In the genomic region with DNA sequence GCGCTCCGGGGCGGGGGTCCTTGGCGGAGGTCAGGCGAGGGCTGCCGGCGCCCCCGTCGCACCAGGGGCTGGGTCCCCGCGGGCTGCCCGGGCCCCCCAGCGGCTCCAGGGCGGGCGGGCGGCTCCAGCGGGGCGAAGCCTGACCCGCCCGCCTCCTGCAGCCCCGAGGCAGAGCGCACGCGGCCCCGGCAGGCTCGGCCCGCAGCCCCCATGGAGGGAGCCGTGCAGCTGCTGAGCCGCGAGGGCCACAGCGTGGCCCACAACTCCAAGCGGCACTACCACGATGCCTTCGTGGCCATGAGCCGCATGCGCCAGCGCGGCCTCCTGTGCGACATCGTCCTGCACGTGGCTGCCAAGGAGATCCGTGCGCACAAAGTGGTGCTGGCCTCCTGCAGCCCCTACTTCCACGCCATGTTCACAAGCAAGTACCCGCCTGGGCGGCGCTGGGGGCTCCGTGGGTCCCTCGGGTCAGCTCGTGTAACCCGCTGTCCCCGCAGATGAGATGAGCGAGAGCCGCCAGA, we compare ENCODE assay signal across 8 cellular contexts. TPM values are rescaled to one million over a fixed set of nuclear protein-coding genes. Genes with fewer than 3 reads are reported as not detected.
DNase-seq lines count a peak whose midpoint lies in the region; ATAC-seq and TF ChIP-seq lines count a peak whose summit lies in the region.

No MANE protein-coding gene starts in this region.

- H3K36me3 ChIP-seq in ES-I3 (ENCODE audit: insufficient read depth, low read length) (no peaks in the 10 kb centered on the region; the same call in 1 of the 2 replicates), PC-3 (ENCODE audit: low read depth, low read length) (peaks cover 5% of the 10 kb centered on the region), esophagus muscularis mucosa (peaks cover 8 to 40% (median 31%) of the 10 kb centered on the region in 4 donors), psoas muscle (ENCODE audit: insufficient read depth in 1 of 2, low read depth in 1 of 2) (peaks cover 0 to 19% of the 10 kb centered on the region in 2 donors)

- intact Hi-C loops in PC-3 (cut with micrococcal nuclease) (no loop called here), esophagus muscularis mucosa (cut with DNase I) (no loop called here), psoas muscle (cut with DNase I) (no loop called here)

- peak overlapping the region; percentile 70 for H3K4me3 ChIP-seq in PC-3 (ENCODE audit: low read length)
- peak overlapping the region; percentile 61 to 100 (median 97) for H3K4me3 ChIP-seq in esophagus muscularis mucosa
- H3K4me3 ChIP-seq in psoas muscle = peak overlapping the region; percentile 86

- peaks cover 29% of the 10 kb centered on the region for H3K79me2 ChIP-seq in PC-3 (ENCODE audit: low read length)

- no peaks in the 10 kb centered on the region for H3K9me2 ChIP-seq in PC-3 (replicated peaks; ENCODE audit: low read length)

- H2AFZ ChIP-seq in PC-3 (ENCODE audit: low read length) = no peak overlapping the region

- no peak for TF ChIP-seq EP300 in esophagus muscularis mucosa (IDR thresholded peaks at IDR 0.05)

- H4K20me1 ChIP-seq in PC-3 (ENCODE audit: low read length) = peaks cover 5% of the 10 kb centered on the region; the same call in 1 of the 2 replicates

- H3F3A ChIP-seq in PC-3 (ENCODE audit: low read length, unreplicated experiment) = no peaks in the 10 kb centered on the region

- peak overlapping the region; percentile 62; the same call in 1 of the 2 replicates for H3K9ac ChIP-seq in ES-I3 (ENCODE audit: low read depth, low read length)
- peak overlapping the region; percentile 48; the same call in 1 of the 2 replicates for H3K9ac ChIP-seq in PC-3 (ENCODE audit: low read length)

- no peak for TF ChIP-seq POLR2A in esophagus muscularis mucosa (IDR thresholded peaks at IDR 0.05; ENCODE audit: low read depth)

- 100% methylated on average over 4 of the region's 54 CpGs for WGBS in esophagus muscularis mucosa
- 27 to 45% (median 36%) methylated on average over 29 to 54 of the region's 54 CpGs for WGBS in psoas muscle, 3 donors

- H3K27ac ChIP-seq in PC-3 (ENCODE audit: low read length) (no peak overlapping the region), esophagus muscularis mucosa (replicated peaks in 1 of 4) (peak overlapping the region in 3 of 4 donors; percentile 15 to 60 (median 33)), psoas muscle (no peak overlapping the region)

- H3K27me3 ChIP-seq in PC-3 (ENCODE audit: low read length) (no peaks in the 10 kb centered on the region), esophagus muscularis mucosa (no peaks in the 10 kb centered on the region), psoas muscle (ENCODE audit: insufficient read depth in 3 of 3, low read length in 2 of 3) (peaks cover 0 to 4% (median 0%) of the 10 kb centered on the region in 3 donors)

- TF ChIP-seq CTCF in PC-3 (conservative IDR thresholded peaks at IDR 0.05; ENCODE audit: low read depth, low read length) (no peak), esophagus muscularis mucosa (IDR thresholded peaks at IDR 0.05) (no peak), psoas muscle (IDR thresholded peaks at IDR 0.05) (no peak)

- H3K4me1 ChIP-seq in ES-I3 (ENCODE audit: insufficient read depth, low read length) (no peaks in the 10 kb centered on the region; the same call in 1 of the 2 replicates), PC-3 (ENCODE audit: insufficient read depth, low read length) (peaks cover 22% of the 10 kb centered on the region), esophagus muscularis mucosa (peaks cover 33 to 62% (median 50%) of the 10 kb centered on the region in 4 donors), psoas muscle (peaks cover 21% of the 10 kb centered on the region)

- CTCF ChIA-PET in PC-3 (lab: Charles Lee) = no interaction called here

- peak overlapping the region; percentile 83 for H3K4me2 ChIP-seq in PC-3 (ENCODE audit: low read length)

- H3K9me3 ChIP-seq in ES-I3 (ENCODE audit: control insufficient read depth, insufficient read depth, low read length) = no peaks in the 10 kb centered on the region
- H3K9me3 ChIP-seq in PC-3 (ENCODE audit: low read length) = no peaks in the 10 kb centered on the region
- no peaks in the 10 kb centered on the region for H3K9me3 ChIP-seq in esophagus muscularis mucosa
- no peaks in the 10 kb centered on the region for H3K9me3 ChIP-seq in psoas muscle

- DNase-seq in PC-3 (no peak), esophagus muscularis mucosa (ENCODE audit: extremely low spot score) (no peak), psoas muscle (no peak), kidney glomerular epithelial cell (lab: John Stamatoyannopoulos, UW) (no peak), NCI-H1048 (lab: John Stamatoyannopoulos, UW) (no peak)
- no peak for DNase-seq in stimulated activated CD8-positive, alpha-beta memory T cell treated with anti-CD3 and anti-CD28 coated beads, Interleukin-4, amount 100 ng/mL, for 48 hours

- no peak for ATAC-seq in PC-3
- no peak for ATAC-seq in psoas muscle
- no peak for ATAC-seq in GM21360 (IDR thresholded peaks at IDR 0.05; ENCODE audit: unreplicated experiment)

- POLR2A ChIA-PET in PC-3 (lab: Charles Lee; ENCODE audit: unreplicated experiment) = no interaction called here

- BruUV-seq in PC-3 (replicated peaks; lab: Mats Ljungman, UMichigan) = no TSS peak

RNA-seq across cellular contexts. Expression of a gene that starts 0.8 kb away (rescaled TPM):
- total RNA-seq in PC-3 (2014; rRNA removed) (29.8 and 32.1 TPM in 2 replicates), esophagus muscularis mucosa (10 to 100 TPM in 1 of 4 donors, 1 to 10 TPM in 3; 3.7 to 10.8 (median 6.2) TPM), psoas muscle (1 to 10 TPM; 2.1 to 3.8 (median 3.0) TPM)
- 1 to 10 TPM; 3.4 to 5.5 (median 4.1) TPM for polyA plus RNA-seq in psoas muscle

RNA-seq across cellular contexts. Expression of a gene that starts 2.1 kb away (rescaled TPM):
- total RNA-seq in PC-3 (2014; rRNA removed) (262 and 340 TPM in 2 replicates), esophagus muscularis mucosa (10 to 100 TPM; 35.3 to 54.1 (median 47.5) TPM), psoas muscle (10 to 100 TPM; 61.4 to 87.0 (median 82.7) TPM)
- polyA plus RNA-seq in psoas muscle = 100 to 1,000 TPM in 1 of 3 donors, 10 to 100 TPM in 2; 78.1 to 106 (median 92.7) TPM

RNA-seq across cellular contexts. Expression of a gene that starts 5.1 kb away (rescaled TPM):
- total RNA-seq in PC-3 (2014; rRNA removed) (14.0 and 18.3 TPM in 2 replicates), esophagus muscularis mucosa (under 1 TPM in 3 of 4 donors, not detected in 1; 0.17 to 0.50 (median 0.19) TPM), psoas muscle (not detected)
- polyA plus RNA-seq in psoas muscle = under 1 TPM in 1 of 3 donors, not detected in 2; 0.03 TPM

RNA-seq across cellular contexts. Expression of a gene that starts 20.7 kb away (rescaled TPM):
- total RNA-seq in PC-3 (2014; rRNA removed) (0.47 and 1.1 TPM in 2 replicates), esophagus muscularis mucosa (under 1 TPM; 0.11 to 0.50 (median 0.30) TPM), psoas muscle (100 to 1,000 TPM in 2 of 4 donors, 10 to 100 TPM in 2; 13.9 to 249 (median 109) TPM)
- polyA plus RNA-seq in psoas muscle = 100 to 1,000 TPM in 1 of 3 donors, 10 to 100 TPM in 2; 38.1 to 239 (median 58.5) TPM

RNA-seq across cellular contexts. Expression of a gene that starts 37.5 kb away (rescaled TPM):
- total RNA-seq in PC-3 (2014; rRNA removed) (2.7 and 5.8 TPM in 2 replicates), esophagus muscularis mucosa (10 to 100 TPM in 2 of 4 donors, 1 to 10 TPM in 2; 6.2 to 28.8 (median 13.9) TPM), psoas muscle (1 to 10 TPM in 2 of 4 donors, under 1 TPM in 1, not detected in 1; 0.37 to 6.9 (median 1.5) TPM)
- polyA plus RNA-seq in psoas muscle = 1 to 10 TPM in 1 of 3 donors, under 1 TPM in 2; 0.28 to 1.5 (median 0.58) TPM

Comparison
In these comparisons a context has a peak if more than half of its experiments do, and no peak if none do; other contexts are left out.
1. H3K27ac ChIP-seq: peak in esophagus muscularis mucosa (3 of 4); none in PC-3 (single experiment) and psoas muscle (single experiment).
2. Peak in every context shown above with its lines, with median percentiles within 50 percentile points of each other: H3K4me3 ChIP-seq.